11 cellular contexts compared by ENCODE assay signal in the genomic region with DNA sequence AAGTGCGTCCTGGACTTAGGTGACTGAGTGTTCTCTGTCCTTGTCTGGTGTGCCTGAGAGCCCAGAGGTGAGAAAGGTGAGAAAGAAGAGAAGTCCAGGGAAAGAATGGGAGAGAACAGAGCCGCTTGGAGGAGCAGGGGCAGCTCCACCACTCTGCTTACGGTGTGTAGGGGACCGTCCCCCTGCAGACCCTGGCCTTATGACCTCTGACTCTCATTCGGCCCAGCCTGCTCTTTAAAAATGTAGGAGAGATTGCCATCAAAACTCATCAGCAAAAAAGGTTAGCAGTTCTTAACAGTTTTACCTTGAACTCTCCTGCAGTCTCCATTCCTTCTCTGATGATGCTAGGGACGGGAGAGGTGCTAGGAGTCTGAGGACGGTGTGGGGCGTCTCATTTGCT. TPM values are rescaled to one million over a fixed set of nuclear protein-coding genes. Genes with fewer than 3 reads are reported as not detected.
A peak's percentile ranks its signal among the peaks of the same experiment; 100 is the strongest.
DNase-seq lines count a peak whose midpoint lies in the region; ATAC-seq and TF ChIP-seq lines count a peak whose summit lies in the region.
"Had no signal": no experiment of that assay in that cellular context is flagged by ENCODE, and none has a peak within 500 bp of the region (broad histone marks: within the 10 kb centered on the region; RNA-seq: fewer than 3 reads in every experiment).

No MANE protein-coding gene starts in this region.

- DNase-seq in coronary artery (ENCODE audit: low spot score): peak; percentile 22
- DNase-seq in posterior vena cava (ENCODE audit: low spot score): peak; percentile 11
- no peak for DNase-seq in activated effector memory CD4-positive, alpha-beta T cell treated with anti-CD3 and anti-CD28 coated beads, Interleukin-2, amount 50 U/mL, for 16 hours
- DNase-seq in stimulated activated CD4-positive, alpha-beta T cell treated with anti-CD3 and anti-CD28 coated beads, Interleukin-12 subunit alpha, Interleukin-12 subunit beta, amount 100 ng/mL, for 4 hours: no peak
- DNase-seq in right cardiac atrium: no peak
- DNase-seq: activated CD4-positive, CD25-positive, alpha-beta regulatory T cell; NCI-H146; ovary had no signal

- H3K4me3 ChIP-seq in DOHH2 (ENCODE audit: low read length) (peak overlapping the region; percentile 89; the same call in 1 of the 2 replicates), OCI-LY1 (ENCODE audit: low read depth, low read length, poor library complexity, severe bottlenecking) (peak overlapping the region; percentile 87), coronary artery (no peak overlapping the region), right cardiac atrium (ENCODE audit: low read length) (no peak overlapping the region)

- WGBS in right cardiac atrium: 84% methylated on average over 8 of the region's 8 CpGs

- no peaks in the 10 kb centered on the region for H3K9me3 ChIP-seq in DOHH2 (ENCODE audit: control insufficient read depth, insufficient read depth, low read length)
- H3K9me3 ChIP-seq in OCI-LY1 (ENCODE audit: low read length): no peaks in the 10 kb centered on the region
- H3K9me3 ChIP-seq in right cardiac atrium (ENCODE audit: control insufficient read depth, low read length): no peaks in the 10 kb centered on the region
- H3K9me3 ChIP-seq: ovary, Peyer's patch had no signal

- intact Hi-C loops in posterior vena cava (cut with DNase I): no loop called here
- intact Hi-C loops in right cardiac atrium (cut with DNase I): no loop called here

- H3K4me1 ChIP-seq in DOHH2 (ENCODE audit: control insufficient read depth, low read length) (peaks cover 24% of the 10 kb centered on the region), OCI-LY1 (ENCODE audit: insufficient read depth, low read length, severe bottlenecking) (peaks cover 51% of the 10 kb centered on the region), right cardiac atrium (ENCODE audit: control insufficient read depth, insufficient read depth, low read length) (peaks cover 6% of the 10 kb centered on the region)

- peak overlapping the region; percentile 93 for H3K4me2 ChIP-seq in DOHH2 (ENCODE audit: low read length)
- H3K4me2 ChIP-seq in OCI-LY1 (ENCODE audit: low read length): peak overlapping the region; percentile 97

- no peaks in the 10 kb centered on the region for H3K9me2 ChIP-seq in DOHH2 (replicated peaks; ENCODE audit: control insufficient read depth, low read length)
- H3K9me2 ChIP-seq in OCI-LY1 (ENCODE audit: low read depth, low read length): no peaks in the 10 kb centered on the region

- H3K9ac ChIP-seq in OCI-LY1 (ENCODE audit: low read length): no peak overlapping the region

- H3K79me2 ChIP-seq in DOHH2 (ENCODE audit: control insufficient read depth, low read length) (peaks cover 63% of the 10 kb centered on the region), OCI-LY1 (ENCODE audit: insufficient read depth, low read length) (no peaks in the 10 kb centered on the region)

- H2AFZ ChIP-seq in OCI-LY1 (ENCODE audit: low read length): no peak overlapping the region

- ATAC-seq in right cardiac atrium: no peak

- no peaks in the 10 kb centered on the region for H3F3A ChIP-seq in DOHH2 (ENCODE audit: control insufficient read depth, insufficient read depth)
- no peaks in the 10 kb centered on the region for H3F3A ChIP-seq in OCI-LY1 (ENCODE audit: insufficient read depth, low read length)

- H3K27me3 ChIP-seq in DOHH2 (ENCODE audit: control insufficient read depth, low read length) (no peaks in the 10 kb centered on the region), OCI-LY1 (ENCODE audit: insufficient read depth, low read length) (no peaks in the 10 kb centered on the region), right cardiac atrium (ENCODE audit: control insufficient read depth, insufficient read depth) (no peaks in the 10 kb centered on the region)
- H3K27me3 ChIP-seq: ovary, Peyer's patch had no signal

- H3K36me3 ChIP-seq in DOHH2 (ENCODE audit: control insufficient read depth, low read length): no peaks in the 10 kb centered on the region
- H3K36me3 ChIP-seq in OCI-LY1 (ENCODE audit: insufficient read depth, low read length): no peaks in the 10 kb centered on the region; the same call in 1 of the 2 replicates
- H3K36me3 ChIP-seq: ovary, Peyer's patch had no signal

- peaks cover 10% of the 10 kb centered on the region; the same call in 1 of the 2 replicates for H4K20me1 ChIP-seq in DOHH2 (ENCODE audit: control insufficient read depth, insufficient read depth, low read depth, low read length)
- no peaks in the 10 kb centered on the region for H4K20me1 ChIP-seq in OCI-LY1 (ENCODE audit: insufficient read depth, low read length)

- no peak overlapping the region for H3K27ac ChIP-seq in DOHH2 (ENCODE audit: low read depth, low read length)
- no peak overlapping the region for H3K27ac ChIP-seq in OCI-LY1 (ENCODE audit: low read depth, low read length, poor library complexity, severe bottlenecking)
- no peak overlapping the region for H3K27ac ChIP-seq in coronary artery
- H3K27ac ChIP-seq in right cardiac atrium (ENCODE audit: low read length): no peak overlapping the region
- H3K27ac ChIP-seq: ovary, Peyer's patch had no signal

- no peak for TF ChIP-seq CTCF in DOHH2 (IDR thresholded peaks at IDR 0.05; ENCODE audit: low read depth, low read length, poor library complexity, severe bottlenecking)
- TF ChIP-seq CTCF in OCI-LY1 (IDR thresholded peaks at IDR 0.05; ENCODE audit: low read length): no peak
- TF ChIP-seq CTCF in coronary artery (IDR thresholded peaks at IDR 0.05): no peak

RNA-seq across cellular contexts. Expression of a gene that starts 2.0 kb away (rescaled TPM):
- total RNA-seq in posterior vena cava (10 to 100 TPM; 24.1 to 30.4 TPM), right cardiac atrium (10 to 100 TPM; 16.0 to 24.5 (median 18.7) TPM)
- 7.4 TPM for polyA plus RNA-seq in right cardiac atrium

Comparison
In these comparisons a context has a peak if more than half of its experiments do, and no peak if none do; other contexts are left out.
1. H3K4me3 ChIP-seq: peak in DOHH2 (single experiment) and OCI-LY1 (single experiment); none in coronary artery (single experiment) and right cardiac atrium (single experiment).
2. DNase-seq: peak in coronary artery (single experiment) and posterior vena cava (single experiment); none in activated effector memory CD4-positive, alpha-beta T cell treated with anti-CD3 and anti-CD28 coated beads, Interleukin-2, amount 50 U/mL, for 16 hours (single experiment), stimulated activated CD4-positive, alpha-beta T cell treated with anti-CD3 and anti-CD28 coated beads, Interleukin-12 subunit alpha, Interleukin-12 subunit beta, amount 100 ng/mL, for 4 hours (single experiment) and right cardiac atrium (0 of 3).